ENCODE assay signal across 28 cellular contexts in the genomic region with DNA sequence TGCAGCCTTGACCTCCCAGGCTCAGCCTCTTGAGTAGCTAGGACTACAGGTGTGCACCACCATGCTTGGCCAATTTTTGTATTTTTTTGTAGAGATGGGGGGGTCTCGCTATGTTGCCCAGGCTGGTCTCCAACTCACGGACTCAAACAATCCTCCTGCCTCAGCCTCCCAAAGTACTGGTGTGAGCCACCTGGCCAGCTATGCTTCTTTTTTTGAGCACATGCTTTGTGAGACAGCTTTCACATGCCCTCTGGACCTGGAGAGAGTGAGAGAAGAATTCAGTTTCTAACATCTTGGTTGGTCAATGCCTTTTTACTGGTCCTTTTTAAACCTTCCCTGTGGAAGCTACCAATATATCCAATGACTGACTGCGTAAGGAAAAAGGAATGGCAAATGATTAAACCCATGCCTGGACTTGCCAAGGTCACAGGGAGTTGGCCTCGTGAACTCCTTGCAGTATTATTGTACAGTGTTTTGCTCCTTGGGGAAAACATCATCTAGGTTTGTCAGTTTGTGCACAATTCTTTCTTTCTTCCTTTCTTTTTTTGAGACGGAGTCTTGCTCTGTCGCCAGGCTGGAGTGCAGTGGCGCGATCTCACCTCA.
"Had no signal": no experiment of that assay in that cellular context is flagged by ENCODE, and none has a peak within 500 bp of the region (broad histone marks: within the 10 kb centered on the region; RNA-seq: fewer than 3 reads in every experiment).

No MANE protein-coding gene starts in this region.

- ATAC-seq: activated CD4-positive, CD25-positive, alpha-beta regulatory T cell treated with anti-CD3 and anti-CD28 coated beads, Interleukin-2, amount 50 U/mL, for 24 hours; activated CD8-positive, alpha-beta T cell treated with anti-CD3 and anti-CD28 coated beads for 36 hours; activated T-cell treated with anti-CD3 and anti-CD28 coated beads, Interleukin-2, amount 50 U/mL, for 4 hours; activated T-helper 17 cell treated with anti-CD3 and anti-CD28 coated beads, Interleukin-2, amount 50 U/mL, for 72 hours; effector memory CD8-positive, alpha-beta T cell; gastroesophageal sphincter; heart right ventricle; T-helper 17 cell had no signal

- FAIRE-seq: colon had no signal

- H3K27me3 ChIP-seq: ascending aorta, breast epithelium, esophagus muscularis mucosa, gastroesophageal sphincter, heart right ventricle had no signal

- H3K27ac ChIP-seq: ascending aorta, breast epithelium, esophagus muscularis mucosa, gastroesophageal sphincter, heart right ventricle, WERI-Rb-1 had no signal

- H3K4me3 ChIP-seq: ascending aorta, breast epithelium, esophagus muscularis mucosa, gastroesophageal sphincter, heart right ventricle had no signal

- DNase-seq: activated B cell treated with CpG ODN at 0.5 μM for 24 hours; activated CD4-positive, alpha-beta T cell treated with anti-CD3 and anti-CD28 coated beads for 48 hours; activated CD4-positive, alpha-beta T cell treated with anti-CD3 and anti-CD28 coated beads, Interleukin-2, amount 50 U/mL, for 1 hour; activated CD4-positive, alpha-beta T cell treated with anti-CD3 and anti-CD28 coated beads, Interleukin-2, amount 50 U/mL, for 48 hours; activated CD8-positive, alpha-beta memory T cell treated with anti-CD3 and anti-CD28 coated beads for 24 hours; activated CD8-positive, alpha-beta T cell treated with anti-CD3 and anti-CD28 coated beads for 36 hours; activated effector memory CD4-positive, alpha-beta T cell treated with Interleukin-2 at 50 U/mL for 16 hours; activated naive CD4-positive, alpha-beta T cell treated with anti-CD3 and anti-CD28 coated beads for 36 hours; activated naive CD8-positive, alpha-beta T cell treated with anti-CD3 and anti-CD28 coated beads, Interleukin-2, amount 10 ng/mL, durations not matched to agents 7 days and 5 days; activated T-cell treated with anti-CD3 and anti-CD28 coated beads, Interleukin-2, amount 50 U/mL, for 4 hours; cortex of kidney; dermis blood vessel endothelial cell; effector CD4-positive, alpha-beta T cell; effector memory CD8-positive, alpha-beta T cell; erythroblast; foreskin melanocyte; heart right ventricle; T-helper 1 cell; T-helper 17 cell; T1000; WERI-Rb-1 had no signal

- H3K36me3 ChIP-seq: ascending aorta, breast epithelium, esophagus muscularis mucosa, gastroesophageal sphincter, heart right ventricle, WERI-Rb-1 had no signal

- H3K4me1 ChIP-seq: ascending aorta, breast epithelium, esophagus muscularis mucosa, gastroesophageal sphincter, heart right ventricle had no signal
